In the genomic region with DNA sequence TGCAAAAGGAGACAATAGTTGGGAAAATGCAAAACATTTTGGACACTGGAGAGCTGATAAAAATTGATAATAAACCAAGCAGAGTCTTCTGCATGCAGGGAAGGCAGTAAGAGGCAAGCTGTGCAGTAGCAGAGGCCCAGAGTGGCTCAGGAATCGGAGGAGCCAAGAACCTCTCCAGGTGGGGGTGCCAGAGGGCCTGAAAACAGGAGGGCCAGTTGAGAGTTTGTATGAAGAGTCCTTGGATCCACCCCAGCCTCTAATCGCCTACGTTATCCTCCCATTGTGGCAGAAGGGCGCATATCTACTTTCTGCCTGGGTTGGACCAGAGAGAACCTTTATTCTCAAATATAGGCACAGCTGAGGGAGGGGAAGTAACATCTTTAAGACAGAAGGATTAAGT, we compare ENCODE assay signal across 13 cellular contexts. TPM values are rescaled to one million over a fixed set of nuclear protein-coding genes. Genes with fewer than 3 reads are reported as not detected.
DNase-seq lines count a peak whose midpoint lies in the region; ATAC-seq, FAIRE-seq and TF ChIP-seq lines count a peak whose summit lies in the region.
"Had no signal": no experiment of that assay in that cellular context is flagged by ENCODE, and none has a peak within 500 bp of the region (broad histone marks: within the 10 kb centered on the region; RNA-seq: fewer than 3 reads in every experiment).

No MANE protein-coding gene starts in this region.

- H3K4me1 Mint-ChIP-seq in activated CD8-positive, alpha-beta memory T cell treated with anti-CD3 and anti-CD28 coated beads, Interleukin-2, amount 10 ng/mL, durations not matched to agents 7 days and 5 days: peaks cover 13% of the 10 kb centered on the region
- H3K4me1 Mint-ChIP-seq: central memory CD8-positive, alpha-beta T cell; IgD-negative memory B cell had no signal

- DNase-seq in D721Med (ENCODE audit: insufficient read length, low spot score) (no peak), NT2/D1 (ENCODE audit: low read depth, low spot score) (peak; percentile 42), right cardiac atrium (no peak), mucosa of gallbladder (ENCODE audit: low spot score) (no peak)
- DNase-seq in activated CD8-positive, alpha-beta memory T cell treated with anti-CD3 and anti-CD28 coated beads, Interleukin-2, amount 10 ng/mL, durations not matched to agents 7 days and 5 days: no peak
- DNase-seq: DND-41, nucleus accumbens had no signal

- ATAC-seq in right cardiac atrium (peak; percentile 42 to 62), HG02870 (IDR thresholded peaks at IDR 0.05; ENCODE audit: unreplicated experiment) (no peak), HG03025 (IDR thresholded peaks at IDR 0.05; ENCODE audit: low FRiP score, unreplicated experiment) (no peak)
- no peak for ATAC-seq in activated CD8-positive, alpha-beta memory T cell treated with anti-CD3 and anti-CD28 coated beads, Interleukin-2, amount 10 ng/mL, durations not matched to agents 7 days and 5 days

- H3K9me3 ChIP-seq in Loucy (ENCODE audit: insufficient read depth, low read depth, low read length) (no peaks in the 10 kb centered on the region), NT2/D1 (ENCODE audit: insufficient read depth, low read length) (peaks cover 8% of the 10 kb centered on the region), right cardiac atrium (ENCODE audit: control insufficient read depth, low read length) (no peaks in the 10 kb centered on the region)

- H3K27ac Mint-ChIP-seq in activated CD8-positive, alpha-beta memory T cell treated with anti-CD3 and anti-CD28 coated beads, Interleukin-2, amount 10 ng/mL, durations not matched to agents 7 days and 5 days: no peak overlapping the region
- H3K27ac Mint-ChIP-seq: IgD-negative memory B cell had no signal

- no peak for FAIRE-seq in D721Med (lab: Jason Lieb, UNC)

- WGBS in right cardiac atrium: 74% methylated on average over 4 of the region's 4 CpGs

- CTCF ChIA-PET in activated CD8-positive, alpha-beta memory T cell treated with anti-CD3 and anti-CD28 coated beads, Interleukin-2, amount 10 ng/mL, durations not matched to agents 7 days and 5 days (lab: Charles Lee): no interaction called here

- peaks cover 14% of the 10 kb centered on the region for H3K27me3 Mint-ChIP-seq in activated CD8-positive, alpha-beta memory T cell treated with anti-CD3 and anti-CD28 coated beads, Interleukin-2, amount 10 ng/mL, durations not matched to agents 7 days and 5 days
- H3K27me3 Mint-ChIP-seq: central memory CD8-positive, alpha-beta T cell; IgD-negative memory B cell had no signal

- H3K9me2 ChIP-seq in Loucy (replicated peaks; ENCODE audit: low read depth, low read length): no peaks in the 10 kb centered on the region

- H3K4me1 ChIP-seq in Loucy (ENCODE audit: insufficient read depth, low read length, poor library complexity, severe bottlenecking): no peaks in the 10 kb centered on the region
- no peaks in the 10 kb centered on the region for H3K4me1 ChIP-seq in NT2/D1 (ENCODE audit: insufficient read depth, insufficient read length)
- H3K4me1 ChIP-seq in right cardiac atrium (ENCODE audit: control insufficient read depth, insufficient read depth, low read length): peaks cover 2% of the 10 kb centered on the region

- no peaks in the 10 kb centered on the region for H3K27me3 ChIP-seq in Loucy (ENCODE audit: insufficient read depth, low read length, poor library complexity, severe bottlenecking)
- no peaks in the 10 kb centered on the region for H3K27me3 ChIP-seq in NT2/D1 (ENCODE audit: insufficient read depth, insufficient read length)
- no peaks in the 10 kb centered on the region for H3K27me3 ChIP-seq in right cardiac atrium (ENCODE audit: control insufficient read depth, insufficient read depth)

- H3K36me3 ChIP-seq in Loucy (ENCODE audit: insufficient read depth, low read length): no peaks in the 10 kb centered on the region
- no peaks in the 10 kb centered on the region for H3K36me3 ChIP-seq in NT2/D1 (ENCODE audit: insufficient read depth, insufficient read length, low read length)

- no peaks in the 10 kb centered on the region for H3K79me2 ChIP-seq in Loucy (ENCODE audit: insufficient read depth, low read length)

- intact Hi-C loops in right cardiac atrium (cut with DNase I): loop anchor here in 2 of 4 donors (10.0 kb wide), 1 partner anchor 346 kb away; the partner anchor contains the start of gene CLSTN2 (in 2 of the 2)

- no peak overlapping the region for H3K4me3 Mint-ChIP-seq in activated CD8-positive, alpha-beta memory T cell treated with anti-CD3 and anti-CD28 coated beads, Interleukin-2, amount 10 ng/mL, durations not matched to agents 7 days and 5 days
- H3K4me3 Mint-ChIP-seq: central memory CD8-positive, alpha-beta T cell; IgD-negative memory B cell had no signal

- H3K36me3 Mint-ChIP-seq in activated CD8-positive, alpha-beta memory T cell treated with anti-CD3 and anti-CD28 coated beads, Interleukin-2, amount 10 ng/mL, durations not matched to agents 7 days and 5 days: no peaks in the 10 kb centered on the region

- no peak overlapping the region for H3K27ac ChIP-seq in right cardiac atrium (ENCODE audit: low read length)

- H3K4me2 ChIP-seq in Loucy (ENCODE audit: low read depth, low read length, poor library complexity, severe bottlenecking): no peak overlapping the region

- no peaks in the 10 kb centered on the region for H3F3A ChIP-seq in Loucy (ENCODE audit: low read depth)

- H3K9ac ChIP-seq in Loucy (ENCODE audit: low read depth, low read length, poor library complexity, severe bottlenecking) (no peak overlapping the region), NT2/D1 (ENCODE audit: insufficient read length, low read depth) (no peak overlapping the region)

- no peaks in the 10 kb centered on the region for H4K20me1 ChIP-seq in Loucy (ENCODE audit: insufficient read depth, low read length, poor library complexity, severe bottlenecking)

- H3K9me3 Mint-ChIP-seq in activated CD8-positive, alpha-beta memory T cell treated with anti-CD3 and anti-CD28 coated beads, Interleukin-2, amount 10 ng/mL, durations not matched to agents 7 days and 5 days (ENCODE audit: low read depth): no peaks in the 10 kb centered on the region
- H3K9me3 Mint-ChIP-seq: central memory CD8-positive, alpha-beta T cell had no signal

- no peak overlapping the region for H2AFZ ChIP-seq in Loucy (ENCODE audit: low read length)

- H3K4me3 ChIP-seq in Loucy (ENCODE audit: low read length, poor library complexity, severe bottlenecking): no peak overlapping the region
- H3K4me3 ChIP-seq in NT2/D1 (ENCODE audit: insufficient read length, low read depth): no peak overlapping the region
- H3K4me3 ChIP-seq in right cardiac atrium (ENCODE audit: low read length): no peak overlapping the region

- TF ChIP-seq CTCF in D721Med (IDR thresholded peaks at IDR 0.05; ENCODE audit: insufficient read depth, missing control alignments) (peak; percentile 11), Loucy (conservative IDR thresholded peaks at IDR 0.05; ENCODE audit: low read length) (peak; percentile 63)

RNA-seq across cellular contexts. Expression of gene RBP1, which starts 48.9 kb away (rescaled TPM):
- total RNA-seq in right cardiac atrium: 10 to 100 TPM; 39.3 to 60.9 (median 54.9) TPM
- polyA plus RNA-seq in right cardiac atrium: 65.6 TPM
- total RNA-seq in activated CD8-positive, alpha-beta memory T cell treated with anti-CD3 and anti-CD28 coated beads, Interleukin-2, amount 10 ng/mL, durations not matched to agents 7 days and 5 days: not detected
- 279 TPM for total RNA-seq in mucosa of gallbladder
- total RNA-seq: T-helper 1 cell treated with Interleukin-12 subunit alpha and Interleukin-12 subunit beta and Interleukin-4 antibody, amounts not matched to agents 30 ng/mL and 1 ng/mL, for 36 hours had no signal
- polyA plus RNA-seq: IgD-negative memory B cell had no signal

Comparison
In these comparisons a context has a peak if more than half of its experiments do, and no peak if none do; other contexts are left out.
1. ATAC-seq: peak in right cardiac atrium (2 of 2); none in activated CD8-positive, alpha-beta memory T cell treated with anti-CD3 and anti-CD28 coated beads, Interleukin-2, amount 10 ng/mL, durations not matched to agents 7 days and 5 days (single experiment), HG02870 (single experiment) and HG03025 (single experiment).
2. RNA of gene RBP1, which starts 48.9 kb away (total RNA-seq): 279 TPM in mucosa of gallbladder (single experiment) and 39.3 to 60.9 TPM in right cardiac atrium; not detected in activated CD8-positive, alpha-beta memory T cell treated with anti-CD3 and anti-CD28 coated beads, Interleukin-2, amount 10 ng/mL, durations not matched to agents 7 days and 5 days; every median in the first group is over 10 times any median in the second.